23 cellular contexts compared by ENCODE assay signal in genomic region chr17:68886401-68886800, GRCh38.
"Had no signal": no experiment of that assay in that cellular context is flagged by ENCODE, and none has a peak within 500 bp of the region (broad histone marks: within the 10 kb centered on the region; RNA-seq: fewer than 3 reads in every experiment).

No MANE protein-coding gene starts in this region.

- H3K27ac ChIP-seq: hepatocyte, psoas muscle, spleen, tibial artery, upper lobe of left lung had no signal

- H3K36me3 ChIP-seq: upper lobe of left lung, uterus had no signal

- H3K4me2 ChIP-seq: hepatocyte had no signal

- H3K4me1 ChIP-seq: psoas muscle, spleen, tibial artery, upper lobe of left lung, uterus had no signal

- DNase-seq: cortex of kidney; dorsolateral prefrontal cortex; effector CD8-positive, alpha-beta T cell; foreskin melanocyte; head of caudate nucleus; left colon; left ventricle myocardium superior; mesendoderm; naive B cell; nephron progenitor cell; psoas muscle; retina; spleen; stimulated activated CD4-positive, alpha-beta T cell treated with anti-CD3 and anti-CD28 coated beads, Interleukin-15, amount 100 ng/mL, for 24 hours; stimulated activated CD4-positive, alpha-beta T cell treated with anti-CD3 and anti-CD28 coated beads, Interleukin-1b, Interleukin-23, amount 100 ng/mL, for 48 hours; stimulated activated CD4-positive, alpha-beta T cell treated with anti-CD3 and anti-CD28 coated beads, Interleukin-4, amount 100 ng/mL, for 24 hours; tibial artery; upper lobe of left lung; uterus had no signal

- H3K27me3 ChIP-seq: dorsolateral prefrontal cortex, hepatocyte, spleen, tibial artery, upper lobe of left lung, uterus had no signal

- H3K4me3 ChIP-seq: dorsolateral prefrontal cortex, hepatocyte, lung, psoas muscle, spleen, tibial artery, upper lobe of left lung, uterus had no signal

- H2AFZ ChIP-seq: hepatocyte had no signal

- H3K9me3 ChIP-seq: psoas muscle, spleen, tibial artery, upper lobe of left lung, uterus had no signal

- ATAC-seq: left colon; left ventricle myocardium superior; psoas muscle; sciatic nerve; stimulated activated memory B cell treated with anti-CD40 and anti-IgM and Interleukin-4, amounts not matched to agents 10 μg/mL and 1 μg/mL and 100 μg/mL, for 72 hours had no signal
